ENCODE assay signal across 21 cellular contexts in genomic region chr2:236818281-236819045, GRCh38.
A peak's percentile ranks its signal among the peaks of the same experiment; 100 is the strongest.
DNase-seq lines count a peak whose midpoint lies in the region; ATAC-seq and TF ChIP-seq lines count a peak whose summit lies in the region.
"Had no signal": no experiment of that assay in that cellular context is flagged by ENCODE, and none has a peak within 500 bp of the region (broad histone marks: within the 10 kb centered on the region; RNA-seq: fewer than 3 reads in every experiment).

No MANE protein-coding gene starts in this region.

- peaks cover 40% of the 10 kb centered on the region for H3K4me1 Mint-ChIP-seq in nephron progenitor cell
- H3K4me1 Mint-ChIP-seq in activated T-helper 17 cell treated with anti-CD3 and anti-CD28 coated beads, Interleukin-2, amount 50 U/mL, for 72 hours, result no peaks in the 10 kb centered on the region
- H3K4me1 Mint-ChIP-seq: CD14-positive monocyte had no signal

- peaks cover 20% of the 10 kb centered on the region for H3K9me3 Mint-ChIP-seq in nephron progenitor cell
- H3K9me3 Mint-ChIP-seq in activated T-helper 17 cell treated with anti-CD3 and anti-CD28 coated beads, Interleukin-2, amount 50 U/mL, for 72 hours, result peaks cover 5% of the 10 kb centered on the region

- TF ChIP-seq CTCF in brain microvascular endothelial cell (IDR thresholded peaks at IDR 0.05; ENCODE audit: low read depth, low read length, missing control alignments) (no peak), nephron progenitor cell (IDR thresholded peaks at IDR 0.05) (no peak)

- no peaks in the 10 kb centered on the region for H3K36me3 Mint-ChIP-seq in nephron progenitor cell (ENCODE audit: low read depth)
- H3K36me3 Mint-ChIP-seq in activated T-helper 17 cell treated with anti-CD3 and anti-CD28 coated beads, Interleukin-2, amount 50 U/mL, for 72 hours (ENCODE audit: low read depth), result no peaks in the 10 kb centered on the region
- H3K36me3 Mint-ChIP-seq: CD14-positive monocyte had no signal

- H3K27me3 ChIP-seq in brain microvascular endothelial cell (replicated peaks), result no peaks in the 10 kb centered on the region

- H3K27ac Mint-ChIP-seq in nephron progenitor cell, result no peak overlapping the region
- no peak overlapping the region for H3K27ac Mint-ChIP-seq in activated T-helper 17 cell treated with anti-CD3 and anti-CD28 coated beads, Interleukin-2, amount 50 U/mL, for 72 hours

- H3K4me3 Mint-ChIP-seq in nephron progenitor cell, result no peak overlapping the region
- H3K4me3 Mint-ChIP-seq in activated T-helper 17 cell treated with anti-CD3 and anti-CD28 coated beads, Interleukin-2, amount 50 U/mL, for 72 hours, result no peak overlapping the region
- H3K4me3 Mint-ChIP-seq: CD14-positive monocyte had no signal

- H3K4me3 ChIP-seq in brain microvascular endothelial cell (ENCODE audit: low read depth, low read length), result no peak overlapping the region

- in situ Hi-C loops in brain microvascular endothelial cell (cut with HindIII; ENCODE audit: low pct_ligation_motif_present, low sequenced_read_pairs), result no loop called here

- no peak overlapping the region for H3K27ac ChIP-seq in brain microvascular endothelial cell
- H3K27ac ChIP-seq: 22Rv1 had no signal

- peaks cover 27% of the 10 kb centered on the region for H3K27me3 Mint-ChIP-seq in nephron progenitor cell (ENCODE audit: low read depth, poor library complexity)
- H3K27me3 Mint-ChIP-seq in activated T-helper 17 cell treated with anti-CD3 and anti-CD28 coated beads, Interleukin-2, amount 50 U/mL, for 72 hours, result peaks cover 3% of the 10 kb centered on the region

- ATAC-seq in activated T-helper 17 cell treated with anti-CD3 and anti-CD28 coated beads, Interleukin-2, amount 50 U/mL, for 72 hours (replicated peaks), result no peak

- peak; percentile 3 for DNase-seq in NCI-H146 (lab: John Stamatoyannopoulos, UW)
- no peak for DNase-seq in NCI-H146 treated with DMSO at 0.1 percent for 48 hours (lab: John Stamatoyannopoulos, UW; ENCODE audit: unreplicated experiment)
- DNase-seq in NCI-H345 (lab: John Stamatoyannopoulos, UW), result peak; percentile 81
- peak; percentile 47 for DNase-seq in brain microvascular endothelial cell
- peak; percentile 43 for DNase-seq in nephron progenitor cell
- DNase-seq in effector CD4-positive, alpha-beta T cell, result no peak
- no peak for DNase-seq in activated CD4-positive, alpha-beta T cell treated with anti-CD3 and anti-CD28 coated beads, Interleukin-2, amount 50 U/mL, for 1 hour
- DNase-seq: AML-193, GF-D8, HCEC 1CT, NCI-H1105, NCI-H187, NCI-H2107, NCI-H2227 treated with DMSO at 0.1 percent for 48 hours, NCI-H774, OCI-M1, RPMI8226, SIG-M5 had no signal

- H3K36me3 ChIP-seq in brain microvascular endothelial cell (replicated peaks), result no peaks in the 10 kb centered on the region

Comparison
In these comparisons a context has a peak if more than half of its experiments do, and no peak if none do; other contexts are left out.
1. DNase-seq: peak in NCI-H146 (single experiment), NCI-H345 (single experiment), brain microvascular endothelial cell (single experiment) and nephron progenitor cell (single experiment); none in NCI-H146 treated with DMSO at 0.1 percent for 48 hours (single experiment), effector CD4-positive, alpha-beta T cell (single experiment) and activated CD4-positive, alpha-beta T cell treated with anti-CD3 and anti-CD28 coated beads, Interleukin-2, amount 50 U/mL, for 1 hour (single experiment).